Comparison of ENCODE assay signal across 10 cellular contexts in the genomic region with DNA sequence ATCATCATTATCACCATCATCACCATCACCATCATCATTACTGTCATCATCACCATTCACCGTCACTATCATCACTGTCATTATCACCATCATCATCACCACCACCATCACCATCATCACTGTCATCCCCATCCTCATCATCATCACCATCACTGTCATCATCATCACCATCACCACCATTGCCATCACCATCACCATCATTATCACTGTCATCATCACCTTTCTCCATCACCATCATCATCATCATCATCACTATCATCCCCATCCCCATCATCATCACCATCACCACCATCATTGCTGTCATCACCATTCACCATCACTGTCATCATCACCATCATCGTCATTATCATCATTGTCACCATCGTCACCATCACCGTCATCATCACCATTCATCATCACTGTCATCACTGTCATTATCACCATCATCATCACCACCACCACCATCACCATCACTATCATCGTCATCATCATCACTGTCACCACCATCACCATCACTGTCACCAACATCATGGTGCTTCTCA. TPM values are rescaled to one million over a fixed set of nuclear protein-coding genes. Genes with fewer than 3 reads are reported as not detected.
DNase-seq lines count a peak whose midpoint lies in the region; ATAC-seq, FAIRE-seq and TF ChIP-seq lines count a peak whose summit lies in the region.
"Had no signal": no experiment of that assay in that cellular context is flagged by ENCODE, and none has a peak within 500 bp of the region (broad histone marks: within the 10 kb centered on the region; RNA-seq: fewer than 3 reads in every experiment).

No MANE protein-coding gene starts in this region.

- in situ Hi-C loops in GM12878 (cut with MboI): no loop called here

- peak; percentile 54 for FAIRE-seq in GM12891 (lab: Jason Lieb, UNC)
- FAIRE-seq in GM12878 (lab: Jason Lieb, UNC): peak; percentile 47
- FAIRE-seq: A549 had no signal

- TF ChIP-seq POLR2A in GM12891 (IDR thresholded peaks at IDR 0.05; ENCODE audit: low read depth, low read length): no peak
- no peak for TF ChIP-seq POLR2A in GM12878 (IDR thresholded peaks at IDR 0.05; ENCODE audit: low read depth, low read length)

- H2AK5ac ChIP-seq in neuronal stem cell (ENCODE audit: low read depth, low read length): no peak overlapping the region

- no peak overlapping the region for H3K27ac ChIP-seq in HEK293 (ENCODE audit: extremely low read depth, low read depth, low read length)
- H3K27ac ChIP-seq in GM12878 (ENCODE audit: control insufficient read depth, insufficient read depth): no peak overlapping the region
- H3K27ac ChIP-seq in neuronal stem cell (replicated peaks; ENCODE audit: low read length): no peak overlapping the region
- H3K27ac ChIP-seq: A549 had no signal

- intact Hi-C loops in GM12878 (cut with micrococcal nuclease; ENCODE audit: unreplicated experiment): no loop called here

- H2BK15ac ChIP-seq in neuronal stem cell (ENCODE audit: low read length): no peak overlapping the region

- SMC1A ChIA-PET in GM12878 (lab: Charles Lee; ENCODE audit: uncharacterized antibody, unreplicated experiment): no interaction called here

- H3K4me3 ChIP-seq in HEK293 (ENCODE audit: low read depth, low read length) (no peak overlapping the region), GM12878 (no peak overlapping the region), neuronal stem cell (ENCODE audit: low read length in 2 of 2) (no peak overlapping the region)
- H3K4me3 ChIP-seq: A549 had no signal

- H3K79me2 ChIP-seq in GM12878 (ENCODE audit: control insufficient read depth, insufficient read depth, low read length): no peaks in the 10 kb centered on the region

- H3K4me1 ChIP-seq in HEK293 (ENCODE audit: control insufficient read depth, insufficient read depth, low read length) (no peaks in the 10 kb centered on the region), GM12878 (ENCODE audit: control insufficient read depth, insufficient read depth, low read length) (no peaks in the 10 kb centered on the region), neuronal stem cell (ENCODE audit: control insufficient read depth in 2 of 2, insufficient read depth in 1 of 2, low read depth in 1 of 2, low read length in 2 of 2) (no peaks in the 10 kb centered on the region)

- TF ChIP-seq EP300 in GM12878 (IDR thresholded peaks at IDR 0.05; ENCODE audit: borderline replicate concordance in 1 of 2, control insufficient read depth in 1 of 2, low read depth in 2 of 2, low read length in 2 of 2): no peak

- H4K91ac ChIP-seq in neuronal stem cell (ENCODE audit: low read depth, low read length, poor library complexity): no peak overlapping the region

- H2AFZ ChIP-seq in GM12878 (ENCODE audit: control insufficient read depth, low read depth, low read length) (no peak overlapping the region), neuronal stem cell (ENCODE audit: low read length) (no peak overlapping the region)

- RAD21 ChIA-PET in GM12878 (lab: Charles Lee; ENCODE audit: unreplicated experiment): no interaction called here

- no peak for TF ChIP-seq RAD21 in GM12878 (IDR thresholded peaks at IDR 0.05; ENCODE audit: insufficient read depth, low read depth, low read length)

- H3K9me3 ChIP-seq in HEK293 (ENCODE audit: control insufficient read depth, insufficient read depth, low read depth, low read length) (no peaks in the 10 kb centered on the region), GM12878 (replicated peaks; ENCODE audit: control insufficient read depth, insufficient read depth, low read length) (no peaks in the 10 kb centered on the region; the same call in 2 of the 3 replicates), neuronal stem cell (replicated peaks in 1 of 2; ENCODE audit: control insufficient read depth in 2 of 2, insufficient read depth in 1 of 2, low read depth in 1 of 2, low read length in 2 of 2) (peaks cover 0 to 5% of the 10 kb centered on the region in 2 donors)
- H3K9me3 ChIP-seq: A549 had no signal

- H3K14ac ChIP-seq in neuronal stem cell (ENCODE audit: low read length): no peak overlapping the region

- no peak overlapping the region for H3K4me2 ChIP-seq in GM12878 (ENCODE audit: control insufficient read depth, insufficient read depth)
- H3K4me2 ChIP-seq in neuronal stem cell (ENCODE audit: insufficient read depth, low read length, poor library complexity, severe bottlenecking): no peak overlapping the region
- H3K4me2 ChIP-seq: A549 had no signal

- BruUV-seq in GM12878 (replicated peaks; lab: Mats Ljungman, UMichigan): no TSS peak

- CTCF ChIA-PET in HEK293 (lab: Yijun Ruan, JAX) (no interaction called here), GM12878 (lab: Yijun Ruan, JAX) (no interaction called here)

- no peaks in the 10 kb centered on the region for H3K27me3 ChIP-seq in GM12878 (replicated peaks in 1 of 2; ENCODE audit: control insufficient read depth in 2 of 2, insufficient read depth in 2 of 2, low read length in 1 of 2)
- no peaks in the 10 kb centered on the region for H3K27me3 ChIP-seq in neuronal stem cell (ENCODE audit: control insufficient read depth in 3 of 3, insufficient read depth in 3 of 3, low read depth in 1 of 3, low read length in 3 of 3)

- no peak overlapping the region for H2BK12ac ChIP-seq in neuronal stem cell (ENCODE audit: low read length)

- TF ChIP-seq CTCF in HEK293 (tag by site-specific recombination; IDR thresholded peaks at IDR 0.05) (no peak), GM12878 (IDR thresholded peaks at IDR 0.05 in 2 of 3, conservative IDR thresholded peaks at IDR 0.05 in 1 of 3; ENCODE audit: control insufficient read depth in 2 of 3, extremely low read depth in 1 of 3, insufficient read depth in 1 of 3, low read depth in 3 of 3, low read length in 3 of 3) (no peak)

- H2BK120ac ChIP-seq in neuronal stem cell (ENCODE audit: low read depth, low read length): no peak overlapping the region

- POLR2A ChIA-PET in HEK293 (lab: Yijun Ruan, JAX): no interaction called here
- POLR2A ChIA-PET in GM12878 (lab: Charles Lee): no interaction called here

- H3K4ac ChIP-seq in neuronal stem cell (ENCODE audit: low read length): no peak overlapping the region

- peaks cover 5% of the 10 kb centered on the region for H3K79me1 ChIP-seq in neuronal stem cell (ENCODE audit: low read depth, low read length)

- H3K18ac ChIP-seq in neuronal stem cell (ENCODE audit: low read length): no peak overlapping the region

- 88% methylated on average over 5 of the region's 5 CpGs for WGBS in GM12878 (ENCODE audit: insufficient coverage, insufficient replicate concordance, low lambda C conversion rate, missing lambda C conversion rate)
- no CpG with 5 or more reads among the region's 5 CpGs for WGBS in neuronal stem cell (ENCODE audit: extremely low coverage in 2 of 2, insufficient read length in 2 of 2, insufficient replicate concordance in 1 of 2), 2 donors

- H3K36me3 ChIP-seq in HEK293 (ENCODE audit: control insufficient read depth in 2 of 2, insufficient read depth in 1 of 2, low read length in 2 of 2): peaks cover 0 to 12% of the 10 kb centered on the region in 2 experiments; a peak in 1 of 3 replicates
- no peaks in the 10 kb centered on the region for H3K36me3 ChIP-seq in GM12878 (ENCODE audit: control insufficient read depth in 2 of 2, insufficient read depth in 2 of 2, low read length in 1 of 2)
- peaks cover 0 to 2% of the 10 kb centered on the region in 2 donors for H3K36me3 ChIP-seq in neuronal stem cell (replicated peaks in 1 of 2; ENCODE audit: control insufficient read depth in 2 of 2, insufficient read depth in 2 of 2, low read length in 2 of 2)

- no peak overlapping the region for H3K23ac ChIP-seq in neuronal stem cell (ENCODE audit: low read depth, low read length, poor library complexity)

- no peak overlapping the region for H4K8ac ChIP-seq in neuronal stem cell (ENCODE audit: low read depth, low read length)

- H4K20me1 ChIP-seq in GM12878 (ENCODE audit: control insufficient read depth, insufficient read depth): no peaks in the 10 kb centered on the region

- DNase-seq in GM12891 (ENCODE audit: insufficient read length, low spot score) (no peak), GM12878 (ENCODE audit: low read depth, low spot score) (no peak), neuronal stem cell (ENCODE audit: low spot score) (no peak), dedifferentiated amniotic fluid mesenchymal stem cell (ENCODE audit: extremely low spot score) (no peak), NCI-H82 (lab: John Stamatoyannopoulos, UW) (no peak), DMS53 treated with DMSO at 0.1 percent for 48 hours (lab: John Stamatoyannopoulos, UW; ENCODE audit: unreplicated experiment) (no peak)
- DNase-seq: DMS53, HCEC 1CT had no signal

- no peak for ATAC-seq in GM12878
- ATAC-seq: A549 had no signal

- no peak overlapping the region for H2BK5ac ChIP-seq in neuronal stem cell (ENCODE audit: low read length)

- H3K9ac ChIP-seq in GM12878 (ENCODE audit: control insufficient read depth, insufficient read depth, low read length) (no peak overlapping the region), neuronal stem cell (ENCODE audit: low read depth, low read length, poor library complexity) (peak overlapping the region; percentile 2)

TF ChIP-seq in GM12891, 5 proteins besides CTCF, POLR2A, EP300 and RAD21 (continues in another document):
- no peak for TF ChIP-seq POLR2AphosphoS5 (IDR thresholded peaks at IDR 0.05; ENCODE audit: low read depth, low read length)

TF ChIP-seq in HEK293, 187 proteins besides CTCF, POLR2A, EP300 and RAD21 (continues in another document):
- peak; percentile 80; the same call in 1 of the 2 replicates for TF ChIP-seq SALL2 (tag by site-specific recombination; IDR thresholded peaks at IDR 0.05; ENCODE audit: borderline replicate concordance)

TF ChIP-seq in GM12878, 131 proteins besides CTCF, POLR2A, EP300 and RAD21 (continues in another document):
- no peak for TF ChIP-seq NR2F1 (conservative IDR thresholded peaks at IDR 0.05)

RNA-seq across cellular contexts. Expression of gene HPCAL1, which starts 9.8 kb away (rescaled TPM):
- 5.5 TPM for polyA plus RNA-seq in GM12891 (2012; ENCODE audit: low read depth, missing spikeins)
- total RNA-seq in GM12878 (2013; cell fraction: nucleolus; rRNA removed): 12.7 and 16.1 TPM in 2 replicates
- total RNA-seq in GM12878 (2014; rRNA removed): 7.4 and 8.1 TPM in 2 replicates
- total RNA-seq in GM12878 (2014; rRNA removed; fragmentation: Illumina TruSeq; extraction: Trizol): 2.1 and 3.0 TPM in 2 replicates
- total RNA-seq in GM12878 (2021): 10.0 and 10.8 TPM in 2 replicates
- polyA plus RNA-seq in GM12878 (2011; ENCODE audit: low read depth): 3.1 TPM
- 6.8 and 12.8 TPM in 2 replicates for polyA plus RNA-seq in GM12878 (2011; rRNA removed)
- 19.1 and 22.8 TPM in 2 replicates for polyA plus RNA-seq in GM12878 (2011; cell fraction: cytosol; rRNA removed)
- 26.8 and 28.8 TPM in 2 replicates for polyA plus RNA-seq in GM12878 (2011; cell fraction: nucleus; rRNA removed)
- 8.6 and 12.5 TPM in 2 replicates for polyA plus RNA-seq in GM12878 (2012)
- 0.62 and 3.1 TPM in 2 replicates for polyA plus RNA-seq in GM12878 (2014; fragmentation: Illumina TruSeq; extraction: Trizol)
- 1 to 10 TPM in 1 of 2 experiments, under 1 TPM in 1; 0.40 to 1.3 TPM for polyA plus RNA-seq in GM12878 (2014; fragmentation: Nextera tagmentation; extraction: Ambion mirVana)
- polyA plus RNA-seq in GM12878 (2014; rRNA removed): 8.7 and 9.4 TPM in 2 replicates
- 1 to 10 TPM; 7.8 to 8.6 TPM for polyA plus RNA-seq in GM12878 (2016; fragmentation: Nextera tagmentation; extraction: Ambion mirVana)
- polyA minus RNA-seq in GM12878 (2011; rRNA and poly(A)+ RNA removed): 8.8 and 9.0 TPM in 2 replicates
- polyA minus RNA-seq in GM12878 (2011; cell fraction: cytosol; rRNA and poly(A)+ RNA removed): 6.9 and 8.6 TPM in 2 replicates
- polyA minus RNA-seq in GM12878 (2011; cell fraction: nucleus; rRNA and poly(A)+ RNA removed): 6.5 and 10.8 TPM in 2 replicates
- polyA plus RNA-seq in neuronal stem cell (2013, experiment 1 of 2): 10.7 TPM
- polyA plus RNA-seq in neuronal stem cell (2013, experiment 2 of 2): 9.6 TPM
